In genomic region chr22:27801616-27802388, GRCh38 we compare ENCODE assay signal across 9 cellular contexts. TPM values are rescaled to one million over a fixed set of nuclear protein-coding genes. Genes with fewer than 3 reads are reported as not detected.
DNase-seq lines count a peak whose midpoint lies in the region; TF ChIP-seq lines count a peak whose summit lies in the region.
"Had no signal": no experiment of that assay in that cellular context is flagged by ENCODE, and none has a peak within 500 bp of the region (broad histone marks: within the 10 kb centered on the region; RNA-seq: fewer than 3 reads in every experiment).

MN1 (minus strand) TSS chr22:27801756; CDS start chr22:27800543, 1,213 bp downstream.

- DNase-seq in NCI-H524 (lab: John Stamatoyannopoulos, UW) (peak; percentile 41 to 52), NCI-H524 treated with DMSO at 0.1 percent for 48 hours (lab: John Stamatoyannopoulos, UW) (no peak), choroid plexus epithelial cell (ENCODE audit: low read depth) (peak; percentile 54), kidney glomerular epithelial cell (lab: John Stamatoyannopoulos, UW) (peak; percentile 42), spleen (no peak), OCI-LY7 (ENCODE audit: low spot score) (no peak), H4 (ENCODE audit: low spot score) (no peak)
- DNase-seq in activated CD4-positive, alpha-beta T cell treated with anti-CD3 and anti-CD28 coated beads for 1 hour = peak; percentile 42
- DNase-seq: DND-41 had no signal

- POLR2A ChIA-PET in OCI-LY7 (lab: Charles Lee) = no interaction called here

- no peak for TF ChIP-seq CTCF in choroid plexus epithelial cell (conservative IDR thresholded peaks at IDR 0.05; ENCODE audit: low read depth, low read length)
- TF ChIP-seq CTCF in spleen (IDR thresholded peaks at IDR 0.05 in 8 of 11, conservative IDR thresholded peaks at IDR 0.05 in 3 of 11) = no peak
- no peak for TF ChIP-seq CTCF in OCI-LY7 (conservative IDR thresholded peaks at IDR 0.05; ENCODE audit: low read length)

- H3K27me3 ChIP-seq in spleen (replicated peaks in 1 of 7) = peaks cover 0 to 86% (median 35%) of the 10 kb centered on the region in 7 donors

- no peak within 1 kb of the TSS for H2AFZ ChIP-seq in OCI-LY7 (ENCODE audit: low read length)

- CTCF ChIA-PET in OCI-LY7 (lab: Charles Lee; ENCODE audit: unreplicated experiment) = no interaction called here

- H3K27ac ChIP-seq in spleen = peak within 1 kb of the TSS in 3 of 8 donors; percentile 25 to 63 (median 42)
- H3K27ac ChIP-seq in OCI-LY7 (ENCODE audit: low read depth, low read length, poor library complexity, severe bottlenecking) = no peak within 1 kb of the TSS

- no peak for TF ChIP-seq POLR2A in spleen (IDR thresholded peaks at IDR 0.05)

- H3K9me3 ChIP-seq in spleen (no peaks in the 10 kb centered on the region), OCI-LY7 (ENCODE audit: low read length) (no peaks in the 10 kb centered on the region)

- H3K4me2 ChIP-seq in OCI-LY7 (ENCODE audit: low read length) = no peak within 1 kb of the TSS

- H3K36me3 ChIP-seq in spleen = no peaks in the 10 kb centered on the region
- H3K36me3 ChIP-seq in OCI-LY7 (ENCODE audit: insufficient read depth, low read length) = no peaks in the 10 kb centered on the region

- H3K4me3 ChIP-seq in choroid plexus epithelial cell (ENCODE audit: low read depth, low read length) = peak within 1 kb of the TSS; percentile 82
- peak within 1 kb of the TSS; percentile 55 to 92 (median 82) for H3K4me3 ChIP-seq in spleen
- H3K4me3 ChIP-seq in OCI-LY7 (ENCODE audit: low read depth, low read length, poor library complexity, severe bottlenecking) = no peak within 1 kb of the TSS

- no peaks in the 10 kb centered on the region for H4K20me1 ChIP-seq in OCI-LY7 (ENCODE audit: insufficient read depth, low read length)

- H3K79me2 ChIP-seq in OCI-LY7 (ENCODE audit: insufficient read depth, low read depth, low read length) = no peaks in the 10 kb centered on the region

- H3K4me1 ChIP-seq in spleen (peaks cover 12 to 55% (median 35%) of the 10 kb centered on the region in 6 donors), OCI-LY7 (ENCODE audit: insufficient read depth, low read length, poor library complexity, severe bottlenecking) (no peaks in the 10 kb centered on the region)

- WGBS in spleen, 5 donors = 0 to 1% (median 1%) methylated on average over 7 to 60 of the region's 61 CpGs

- intact Hi-C loops in spleen (cut with DNase I; ENCODE audit: low total_unique reads) (loop anchor here (5.0 to 10.0 kb wide), 2 partner anchors 397 to 1045 kb away; no protein-coding TSS in a partner anchor), OCI-LY7 (cut with micrococcal nuclease; ENCODE audit: unreplicated experiment) (no loop called here)

- no TSS peak for BruUV-seq in OCI-LY7 (replicated peaks; lab: Mats Ljungman, UMichigan)

- no peaks in the 10 kb centered on the region for H3K9me2 ChIP-seq in OCI-LY7 (ENCODE audit: insufficient read depth, low read length)

RNA-seq across cellular contexts. Expression of gene MN1, which starts in this region (rescaled TPM):
- 1 to 10 TPM in 1 of 7 donors, under 1 TPM in 6; 0.54 to 1.5 (median 0.76) TPM for total RNA-seq in spleen
- under 1 TPM; 0.15 to 0.51 (median 0.33) TPM for polyA plus RNA-seq in spleen
- total RNA-seq in OCI-LY7 (2014; rRNA removed; shearing (Covaris generic)) = 0.47 TPM in 1 of 2 replicates, not detected in the other
- total RNA-seq in OCI-LY7 (2022) = not detected in 2 replicates
- total RNA-seq in H4 (2014; rRNA removed; shearing (Covaris generic)) = 0.68 and 0.79 TPM in 2 replicates

Comparison
In these comparisons a context has a peak if more than half of its experiments do, and no peak if none do; other contexts are left out.
1. DNase-seq: peak in NCI-H524 (2 of 2), activated CD4-positive, alpha-beta T cell treated with anti-CD3 and anti-CD28 coated beads for 1 hour (single experiment), choroid plexus epithelial cell (single experiment) and kidney glomerular epithelial cell (single experiment); none in NCI-H524 treated with DMSO at 0.1 percent for 48 hours (single experiment), spleen (single experiment), OCI-LY7 (single experiment) and H4 (single experiment).